ENCODE assay signal across 1 cellular context in the genomic region with DNA sequence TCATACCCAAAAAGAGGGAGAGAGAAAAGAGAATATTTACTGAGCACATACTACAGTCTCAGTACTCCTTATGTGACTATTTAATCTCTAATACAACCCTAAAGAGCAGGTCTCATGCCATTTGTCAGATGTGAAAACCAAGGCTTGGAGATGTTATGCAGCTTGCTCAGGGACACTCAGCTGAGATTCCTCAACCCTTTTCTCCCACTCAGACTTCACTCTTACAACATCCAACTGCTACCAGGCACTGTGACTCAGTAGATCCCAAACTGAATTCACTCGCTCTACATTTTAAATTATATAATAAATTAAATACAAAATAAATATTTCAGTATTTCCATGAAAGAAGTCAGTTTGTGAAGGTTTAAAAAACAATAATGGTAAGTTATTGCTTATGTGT.
TF ChIP-seq lines count a peak whose summit lies in the region.

No MANE protein-coding gene starts in this region.

TF ChIP-seq in GM23338, 12 proteins besides CTCF, POLR2A, EP300 and RAD21:
- no peak for TF ChIP-seq REST (IDR thresholded peaks at IDR 0.05; ENCODE audit: unreplicated experiment)
- TF ChIP-seq NANOG (IDR thresholded peaks at IDR 0.05; ENCODE audit: borderline replicate concordance) = no peak
- TF ChIP-seq EZH2 (IDR thresholded peaks at IDR 0.05; ENCODE audit: low read depth, unreplicated experiment) = no peak
- no peak for TF ChIP-seq ZNF114 (CRISPR knock-in tag; IDR thresholded peaks at IDR 0.05)
- no peak for TF ChIP-seq ZNF462 (CRISPR knock-in tag; IDR thresholded peaks at IDR 0.05)
- no peak for TF ChIP-seq EZH2phosphoT487 (IDR thresholded peaks at IDR 0.05; ENCODE audit: unreplicated experiment)
- TF ChIP-seq ETS1 (IDR thresholded peaks at IDR 0.05) = no peak
- no peak for TF ChIP-seq CREB1 (CRISPR knock-in tag; IDR thresholded peaks at IDR 0.05; ENCODE audit: low read depth)
- no peak for TF ChIP-seq JUNB (IDR thresholded peaks at IDR 0.05; ENCODE audit: unreplicated experiment)
- no peak for TF ChIP-seq POLR2AphosphoS5 (IDR thresholded peaks at IDR 0.05; ENCODE audit: low read depth)
